11 cellular contexts compared by ENCODE assay signal in genomic region chr7:55438765-55439525, GRCh38.
DNase-seq lines count a peak whose midpoint lies in the region; ATAC-seq and TF ChIP-seq lines count a peak whose summit lies in the region.
"Had no signal": no experiment of that assay in that cellular context is flagged by ENCODE, and none has a peak within 500 bp of the region (broad histone marks: within the 10 kb centered on the region; RNA-seq: fewer than 3 reads in every experiment).

No MANE protein-coding gene starts in this region.

- H3K9me3 ChIP-seq in NT2/D1 (ENCODE audit: insufficient read depth, low read length) (no peaks in the 10 kb centered on the region), thymus (ENCODE audit: control insufficient read depth) (no peaks in the 10 kb centered on the region), Peyer's patch (no peaks in the 10 kb centered on the region)

- peak overlapping the region; percentile 80 for H3K27ac ChIP-seq in thymus (ENCODE audit: low read depth)
- no peak overlapping the region for H3K27ac ChIP-seq in Peyer's patch

- H3K27ac Mint-ChIP-seq in activated naive CD4-positive, alpha-beta T cell treated with anti-CD3 and anti-CD28 coated beads, Interleukin-2, amount 50 U/mL, for 24 hours, result peak overlapping the region; percentile 0
- peak overlapping the region in 1 of 2 donors; percentile 88 for H3K27ac Mint-ChIP-seq in activated naive CD4-positive, alpha-beta T cell treated with anti-CD3 and anti-CD28 coated beads, Interleukin-2, amount 50 U/mL, for 72 hours

- H3K4me1 ChIP-seq in NT2/D1 (ENCODE audit: insufficient read depth, insufficient read length) (peaks cover 16% of the 10 kb centered on the region), thymus (ENCODE audit: control insufficient read depth, insufficient read depth, low read length) (peaks cover 61% of the 10 kb centered on the region), Peyer's patch (no peaks in the 10 kb centered on the region)

- H3K27me3 Mint-ChIP-seq in activated naive CD4-positive, alpha-beta T cell treated with anti-CD3 and anti-CD28 coated beads, Interleukin-2, amount 50 U/mL, for 24 hours, result no peaks in the 10 kb centered on the region

- WGBS in thymus, result 46% methylated on average over 19 of the region's 19 CpGs

- peaks cover 47% of the 10 kb centered on the region for H3K4me1 Mint-ChIP-seq in activated naive CD4-positive, alpha-beta T cell treated with anti-CD3 and anti-CD28 coated beads, Interleukin-2, amount 50 U/mL, for 24 hours

- H3K9ac ChIP-seq in NT2/D1 (ENCODE audit: insufficient read length, low read depth), result peak overlapping the region; percentile 24

- H3K4me3 Mint-ChIP-seq in activated naive CD4-positive, alpha-beta T cell treated with anti-CD3 and anti-CD28 coated beads, Interleukin-2, amount 50 U/mL, for 24 hours, result no peak overlapping the region
- H3K4me3 Mint-ChIP-seq: activated T-cell treated with anti-CD3 and anti-CD28 coated beads, Interleukin-2, amount 50 U/mL, for 72 hours had no signal

- H3K36me3 ChIP-seq in NT2/D1 (ENCODE audit: insufficient read depth, insufficient read length, low read length) (no peaks in the 10 kb centered on the region), thymus (ENCODE audit: control insufficient read depth, insufficient read depth) (no peaks in the 10 kb centered on the region), Peyer's patch (no peaks in the 10 kb centered on the region)

- ATAC-seq in activated naive CD4-positive, alpha-beta T cell treated with anti-CD3 and anti-CD28 coated beads, Interleukin-2, amount 50 U/mL, for 72 hours, result no peak
- ATAC-seq in HG02870 (IDR thresholded peaks at IDR 0.05; ENCODE audit: unreplicated experiment), result no peak

- TF ChIP-seq CTCF in fibroblast of villous mesenchyme (IDR thresholded peaks at IDR 0.05; ENCODE audit: insufficient read depth, low read depth, low read length) (no peak), Peyer's patch (IDR thresholded peaks at IDR 0.05) (no peak)

- DNase-seq in activated naive CD4-positive, alpha-beta T cell treated with anti-CD3 and anti-CD28 coated beads, Interleukin-2, amount 50 U/mL, for 72 hours (ENCODE audit: low spot score in 2 of 2), result no peak
- DNase-seq in NT2/D1 (ENCODE audit: low read depth, low spot score) (no peak), fibroblast of villous mesenchyme (ENCODE audit: low read depth) (peak; percentile 48), AML-193 (lab: John Stamatoyannopoulos, UW) (no peak), Peyer's patch (no peak)
- DNase-seq: activated T-cell treated with anti-CD3 and anti-CD28 coated beads, Interleukin-2, amount 50 U/mL, for 72 hours; Kasumi-1; stimulated activated CD4-positive, alpha-beta T cell treated with anti-CD3 and anti-CD28 coated beads, Interleukin-4, amount 100 ng/mL, for 1 hour had no signal

- H3K4me3 ChIP-seq in NT2/D1 (ENCODE audit: insufficient read length, low read depth) (no peak overlapping the region), fibroblast of villous mesenchyme (ENCODE audit: low read depth, low read length) (no peak overlapping the region), thymus (ENCODE audit: low read length) (peak overlapping the region; percentile 52), Peyer's patch (no peak overlapping the region)

- H3K36me3 Mint-ChIP-seq in activated naive CD4-positive, alpha-beta T cell treated with anti-CD3 and anti-CD28 coated beads, Interleukin-2, amount 50 U/mL, for 24 hours, result no peaks in the 10 kb centered on the region
- H3K36me3 Mint-ChIP-seq in activated naive CD4-positive, alpha-beta T cell treated with anti-CD3 and anti-CD28 coated beads, Interleukin-2, amount 50 U/mL, for 72 hours, result no peaks in the 10 kb centered on the region

- H3K27me3 ChIP-seq in NT2/D1 (ENCODE audit: insufficient read depth, insufficient read length), result no peaks in the 10 kb centered on the region
- no peaks in the 10 kb centered on the region for H3K27me3 ChIP-seq in thymus (ENCODE audit: control insufficient read depth, insufficient read depth)
- H3K27me3 ChIP-seq in Peyer's patch, result no peaks in the 10 kb centered on the region

- H3K9me3 Mint-ChIP-seq in activated naive CD4-positive, alpha-beta T cell treated with anti-CD3 and anti-CD28 coated beads, Interleukin-2, amount 50 U/mL, for 24 hours, result no peaks in the 10 kb centered on the region
- no peaks in the 10 kb centered on the region for H3K9me3 Mint-ChIP-seq in activated naive CD4-positive, alpha-beta T cell treated with anti-CD3 and anti-CD28 coated beads, Interleukin-2, amount 50 U/mL, for 72 hours
- H3K9me3 Mint-ChIP-seq: activated T-cell treated with anti-CD3 and anti-CD28 coated beads, Interleukin-2, amount 50 U/mL, for 72 hours had no signal

- TF ChIP-seq POLR2A in Peyer's patch (IDR thresholded peaks at IDR 0.05), result no peak
